ENCODE assay signal across 1 cellular context in genomic region chr2:217127744-217128143, GRCh38.
TF ChIP-seq lines count a peak whose summit lies in the region.

No MANE protein-coding gene starts in this region.

TF ChIP-seq in GM23338, 12 proteins besides CTCF, POLR2A, EP300 and RAD21 (continued from another document):
- TF ChIP-seq, protein P1, sequence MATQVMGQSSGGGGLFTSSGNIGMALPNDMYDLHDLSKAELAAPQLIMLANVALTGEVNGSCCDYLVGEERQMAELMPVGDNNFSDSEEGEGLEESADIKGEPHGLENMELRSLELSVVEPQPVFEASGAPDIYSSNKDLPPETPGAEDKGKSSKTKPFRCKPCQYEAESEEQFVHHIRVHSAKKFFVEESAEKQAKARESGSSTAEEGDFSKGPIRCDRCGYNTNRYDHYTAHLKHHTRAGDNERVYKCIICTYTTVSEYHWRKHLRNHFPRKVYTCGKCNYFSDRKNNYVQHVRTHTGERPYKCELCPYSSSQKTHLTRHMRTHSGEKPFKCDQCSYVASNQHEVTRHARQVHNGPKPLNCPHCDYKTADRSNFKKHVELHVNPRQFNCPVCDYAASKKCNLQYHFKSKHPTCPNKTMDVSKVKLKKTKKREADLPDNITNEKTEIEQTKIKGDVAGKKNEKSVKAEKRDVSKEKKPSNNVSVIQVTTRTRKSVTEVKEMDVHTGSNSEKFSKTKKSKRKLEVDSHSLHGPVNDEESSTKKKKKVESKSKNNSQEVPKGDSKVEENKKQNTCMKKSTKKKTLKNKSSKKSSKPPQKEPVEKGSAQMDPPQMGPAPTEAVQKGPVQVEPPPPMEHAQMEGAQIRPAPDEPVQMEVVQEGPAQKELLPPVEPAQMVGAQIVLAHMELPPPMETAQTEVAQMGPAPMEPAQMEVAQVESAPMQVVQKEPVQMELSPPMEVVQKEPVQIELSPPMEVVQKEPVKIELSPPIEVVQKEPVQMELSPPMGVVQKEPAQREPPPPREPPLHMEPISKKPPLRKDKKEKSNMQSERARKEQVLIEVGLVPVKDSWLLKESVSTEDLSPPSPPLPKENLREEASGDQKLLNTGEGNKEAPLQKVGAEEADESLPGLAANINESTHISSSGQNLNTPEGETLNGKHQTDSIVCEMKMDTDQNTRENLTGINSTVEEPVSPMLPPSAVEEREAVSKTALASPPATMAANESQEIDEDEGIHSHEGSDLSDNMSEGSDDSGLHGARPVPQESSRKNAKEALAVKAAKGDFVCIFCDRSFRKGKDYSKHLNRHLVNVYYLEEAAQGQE (IDR thresholded peaks at IDR 0.05; ENCODE audit: unreplicated experiment), result no peak
- TF ChIP-seq CREB1 (CRISPR knock-in tag; IDR thresholded peaks at IDR 0.05; ENCODE audit: low read depth) (no peak), ZNF114 (CRISPR knock-in tag; IDR thresholded peaks at IDR 0.05) (no peak), EZH2 (IDR thresholded peaks at IDR 0.05; ENCODE audit: low read depth, unreplicated experiment) (no peak), JUNB (IDR thresholded peaks at IDR 0.05; ENCODE audit: unreplicated experiment) (no peak), NANOG (IDR thresholded peaks at IDR 0.05; ENCODE audit: borderline replicate concordance) (no peak), ETS1 (IDR thresholded peaks at IDR 0.05) (no peak)
TF ChIP-seq in GM23338: peak in this region for 0.
